In genomic region chr1:89842547-89843278, GRCh38 we compare ENCODE assay signal across 8 cellular contexts. TPM values are rescaled to one million over a fixed set of nuclear protein-coding genes. Genes with fewer than 3 reads are reported as not detected.
A peak's percentile ranks its signal among the peaks of the same experiment; 100 is the strongest.
DNase-seq lines count a peak whose midpoint lies in the region; ATAC-seq, FAIRE-seq and TF ChIP-seq lines count a peak whose summit lies in the region.

No MANE protein-coding gene starts in this region.

- H3K9ac ChIP-seq in endothelial cell of umbilical vein (replicated peaks; ENCODE audit: extremely low read depth, insufficient read depth, low read length) = peak overlapping the region; percentile 91

- BruUV-seq in endothelial cell of umbilical vein (replicated peaks; lab: Mats Ljungman, UMichigan) = no TSS peak

- H4K20me1 ChIP-seq in endothelial cell of umbilical vein (replicated peaks; ENCODE audit: control insufficient read depth, extremely low read depth, insufficient read depth, low read length) = no peaks in the 10 kb centered on the region

- peak overlapping the region; percentile 95 for H3K4me3 Mint-ChIP-seq in activated naive CD4-positive, alpha-beta T cell treated with anti-CD3 and anti-CD28 coated beads, Interleukin-2, amount 50 U/mL, for 24 hours
- H3K4me3 Mint-ChIP-seq in natural killer cell = peak overlapping the region; percentile 94

- no peak overlapping the region for H3K27ac ChIP-seq in endothelial cell of umbilical vein (ENCODE audit: insufficient read depth, low read depth, low read length)

- peaks cover 20% of the 10 kb centered on the region for H3K4me1 ChIP-seq in endothelial cell of umbilical vein (ENCODE audit: control insufficient read depth, extremely low read depth, insufficient read depth, low read length)

- H3K27ac Mint-ChIP-seq in activated naive CD4-positive, alpha-beta T cell treated with anti-CD3 and anti-CD28 coated beads, Interleukin-2, amount 50 U/mL, for 24 hours = peak overlapping the region; percentile 88
- peak overlapping the region; percentile 73 to 94 for H3K27ac Mint-ChIP-seq in natural killer cell

- no peak for TF ChIP-seq POLR2A in endothelial cell of umbilical vein (IDR thresholded peaks at IDR 0.05; ENCODE audit: low read depth, low read length)

- no peaks in the 10 kb centered on the region for H3K9me3 ChIP-seq in endothelial cell of umbilical vein (replicated peaks; ENCODE audit: control insufficient read depth, insufficient read depth, low read length)

- intact Hi-C loops in endothelial cell of umbilical vein (cut with micrococcal nuclease) = loop anchor here (1.0 to 2.0 kb wide), 6 partner anchors 38 to 152 kb away; partner anchors contain the start of gene ZNF326
- intact Hi-C loops in natural killer cell (cut with micrococcal nuclease) = loop anchor here (1.0 kb wide), 1 partner anchor 145 kb away; no protein-coding TSS in a partner anchor

- H3K36me3 Mint-ChIP-seq in activated naive CD4-positive, alpha-beta T cell treated with anti-CD3 and anti-CD28 coated beads, Interleukin-2, amount 50 U/mL, for 24 hours = peaks cover 14% of the 10 kb centered on the region
- no peaks in the 10 kb centered on the region for H3K36me3 Mint-ChIP-seq in natural killer cell

- CTCF ChIA-PET in endothelial cell of umbilical vein (lab: Charles Lee) = interaction anchor here (0.6 to 2.7 kb wide), 46 partner anchors 7 to 192 kb away, joined by 3 to 29 read pairs (median 4); partner anchors contain the start of genes LRRC8D and ZNF326

- peak; percentile 49 for ATAC-seq in HG02870 (IDR thresholded peaks at IDR 0.05; ENCODE audit: unreplicated experiment)
- ATAC-seq in natural killer cell = peak; percentile 34 to 55 (median 36)

- peaks cover 29% of the 10 kb centered on the region for H3K79me2 ChIP-seq in endothelial cell of umbilical vein (ENCODE audit: control insufficient read depth, insufficient read depth, low read length)

- DNase-seq in activated naive CD4-positive, alpha-beta T cell treated with Interleukin-2 at 50 U/mL for 16 hours = no peak
- peak; percentile 80 for DNase-seq in OCI-M1 (lab: John Stamatoyannopoulos, UW)
- DNase-seq in endothelial cell of umbilical vein (ENCODE audit: low read depth, low spot score) = no peak
- DNase-seq in natural killer cell = no peak
- DNase-seq in GOT3 (lab: John Stamatoyannopoulos, UW) = no peak
- no peak for DNase-seq in stimulated activated CD4-positive, alpha-beta T cell treated with anti-CD3 and anti-CD28 coated beads, Interleukin-15, amount 100 ng/mL, for 24 hours

- no peaks in the 10 kb centered on the region for H3K9me1 ChIP-seq in endothelial cell of umbilical vein (replicated peaks; ENCODE audit: control insufficient read depth, extremely low read depth, insufficient read depth, low read length)

- peaks cover 42% of the 10 kb centered on the region for H3K4me1 Mint-ChIP-seq in activated naive CD4-positive, alpha-beta T cell treated with anti-CD3 and anti-CD28 coated beads, Interleukin-2, amount 50 U/mL, for 24 hours
- peaks cover 36 to 40% of the 10 kb centered on the region in 2 donors for H3K4me1 Mint-ChIP-seq in natural killer cell

- no peaks in the 10 kb centered on the region for H3K9me3 Mint-ChIP-seq in activated naive CD4-positive, alpha-beta T cell treated with anti-CD3 and anti-CD28 coated beads, Interleukin-2, amount 50 U/mL, for 24 hours
- no peaks in the 10 kb centered on the region for H3K9me3 Mint-ChIP-seq in natural killer cell

- FAIRE-seq in endothelial cell of umbilical vein (lab: Jason Lieb, UNC) = peak; percentile 12

- dilution Hi-C loops in endothelial cell of umbilical vein (cut with MboI; ENCODE audit: extremely low pct_ligation_motif_present, low sequenced_read_pairs) = no loop called here

- no peaks in the 10 kb centered on the region for H3K27me3 ChIP-seq in endothelial cell of umbilical vein (ENCODE audit: control insufficient read depth in 2 of 2, insufficient read depth in 2 of 2, low read length in 2 of 2)

- peak overlapping the region; percentile 68 to 97 (median 91) for H3K4me3 ChIP-seq in endothelial cell of umbilical vein (replicated peaks in 1 of 3; ENCODE audit: insufficient read depth in 1 of 3, low read depth in 1 of 3, low read length in 3 of 3)

- peaks cover 0 to 2% of the 10 kb centered on the region in 2 experiments for H3K36me3 ChIP-seq in endothelial cell of umbilical vein (ENCODE audit: control insufficient read depth in 2 of 2, extremely low read depth in 1 of 2, insufficient read depth in 2 of 2, low read length in 2 of 2)

- peak overlapping the region; percentile 93 for H3K4me2 ChIP-seq in endothelial cell of umbilical vein (ENCODE audit: insufficient read depth, low read length)

- H2AFZ ChIP-seq in endothelial cell of umbilical vein (ENCODE audit: low read depth, low read length) = peak overlapping the region; percentile 97

- POLR2A ChIA-PET in endothelial cell of umbilical vein (lab: Charles Lee) = no interaction called here

- H3K27me3 Mint-ChIP-seq in activated naive CD4-positive, alpha-beta T cell treated with anti-CD3 and anti-CD28 coated beads, Interleukin-2, amount 50 U/mL, for 24 hours = no peaks in the 10 kb centered on the region
- H3K27me3 Mint-ChIP-seq in natural killer cell (ENCODE audit: low read depth in 2 of 2) = no peaks in the 10 kb centered on the region

- no peak for TF ChIP-seq CTCF in endothelial cell of umbilical vein (IDR thresholded peaks at IDR 0.05; ENCODE audit: extremely low read depth in 1 of 2, insufficient read depth in 1 of 2, low read depth in 1 of 2, low read length in 2 of 2)
- no peak for TF ChIP-seq CTCF in natural killer cell (IDR thresholded peaks at IDR 0.05)

TF ChIP-seq in endothelial cell of umbilical vein, 7 proteins besides CTCF, POLR2A, EP300 and RAD21:
- TF ChIP-seq EZH2 (IDR thresholded peaks at IDR 0.05; ENCODE audit: borderline replicate concordance, low read depth, low read length, severe bottlenecking) = no peak
- TF ChIP-seq GATA2 (IDR thresholded peaks at IDR 0.05; ENCODE audit: insufficient read depth, insufficient read length, low read depth, low read length) = no peak
- TF ChIP-seq MAX (IDR thresholded peaks at IDR 0.05; ENCODE audit: insufficient read depth, insufficient read length) = no peak
- no peak for TF ChIP-seq POLR2AphosphoS5 (IDR thresholded peaks at IDR 0.05; ENCODE audit: insufficient read depth, low read depth, low read length)
- no peak for TF ChIP-seq FOS (IDR thresholded peaks at IDR 0.05; ENCODE audit: borderline replicate concordance, insufficient read depth, low read length)
- no peak for TF ChIP-seq JUN (IDR thresholded peaks at IDR 0.05; ENCODE audit: borderline replicate concordance, insufficient read depth, insufficient read length, low read depth)
- TF ChIP-seq MYC (IDR thresholded peaks at IDR 0.05; ENCODE audit: low read depth, low read length) = no peak

RNA-seq across cellular contexts. Expression of gene LRRC8D, which starts 21.9 kb away (rescaled TPM):
- total RNA-seq in endothelial cell of umbilical vein (23.6 and 37.7 TPM in 2 replicates), natural killer cell (10 to 100 TPM; 16.2 to 26.2 (median 17.1) TPM)
- polyA plus RNA-seq in endothelial cell of umbilical vein = 31.9 and 32.2 TPM in 2 replicates
- polyA plus RNA-seq in endothelial cell of umbilical vein (2011; cell fraction: cytosol; rRNA removed) = 36.1 and 36.9 TPM in 2 replicates
- polyA plus RNA-seq in endothelial cell of umbilical vein (2011; cell fraction: nucleus; rRNA removed) = 26.1 and 28.4 TPM in 2 replicates
- polyA plus RNA-seq in endothelial cell of umbilical vein (2012) = 25.2 and 33.0 TPM in 2 replicates
- 46.6 and 60.9 TPM in 2 replicates for polyA minus RNA-seq in endothelial cell of umbilical vein
- 47.9 TPM for polyA minus RNA-seq in endothelial cell of umbilical vein (2011; cell fraction: cytosol; rRNA and poly(A)+ RNA removed)
- 21.2 and 26.6 TPM in 2 replicates for polyA minus RNA-seq in endothelial cell of umbilical vein (2011; cell fraction: nucleus; rRNA and poly(A)+ RNA removed)
